Comparison of ENCODE assay signal across 8 cellular contexts in the genomic region with DNA sequence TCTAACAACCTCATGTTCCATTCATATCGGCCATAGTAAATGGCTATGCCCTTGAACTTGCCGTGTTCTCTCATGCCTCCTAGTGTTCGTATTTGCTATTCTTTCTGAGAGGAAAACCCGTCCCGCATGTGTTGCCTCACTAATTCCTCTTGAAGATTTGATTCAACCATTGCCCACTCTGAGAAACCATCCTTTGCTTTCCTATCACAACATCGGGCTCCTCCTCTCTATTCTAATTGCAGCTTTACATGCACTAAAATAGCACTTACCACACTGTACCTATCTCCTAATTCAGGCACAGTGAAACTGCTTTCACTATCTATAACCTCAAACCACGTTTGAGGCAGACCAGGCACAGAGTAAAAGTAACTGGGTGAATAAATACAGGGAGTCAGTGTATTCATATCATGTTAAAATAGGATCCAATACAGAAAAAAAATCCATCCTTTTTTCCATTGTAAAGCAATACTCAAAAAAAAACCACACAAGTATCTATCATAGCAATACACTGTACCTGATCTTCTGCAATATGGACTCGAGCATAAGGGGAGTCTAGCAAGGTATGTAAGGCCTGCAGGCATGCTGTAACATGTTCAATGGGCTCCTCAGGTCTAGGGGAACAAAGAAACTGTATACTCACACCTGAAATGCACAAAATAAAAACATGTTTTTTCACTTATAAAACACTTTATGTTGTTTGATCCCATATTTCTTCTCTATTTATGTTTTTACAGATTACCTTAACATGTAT. TPM values are rescaled to one million over a fixed set of nuclear protein-coding genes. Genes with fewer than 3 reads are reported as not detected.
A peak's percentile ranks its signal among the peaks of the same experiment; 100 is the strongest.
DNase-seq lines count a peak whose midpoint lies in the region; ATAC-seq, FAIRE-seq and TF ChIP-seq lines count a peak whose summit lies in the region.

No MANE protein-coding gene starts in this region.

- WGBS in small intestine, 3 donors = 18 to 67% (median 19%) methylated on average over 8 of the region's 8 CpGs

- no peak overlapping the region for H2AFZ ChIP-seq in DND-41 (ENCODE audit: low read depth, low read length)

- H3K4me1 ChIP-seq in DND-41 (ENCODE audit: insufficient read depth, low read length) (no peaks in the 10 kb centered on the region), foreskin keratinocyte (no peaks in the 10 kb centered on the region), small intestine (ENCODE audit: control insufficient read depth in 2 of 2, insufficient read depth in 1 of 2, low read depth in 1 of 2, low read length in 1 of 2) (no peaks in the 10 kb centered on the region)

- ATAC-seq in DND-41 (ENCODE audit: insufficient read depth, low read depth) = peak; percentile 78
- ATAC-seq in GM19397 (IDR thresholded peaks at IDR 0.05; ENCODE audit: unreplicated experiment) = peak; percentile 97
- peak; percentile 100 for ATAC-seq in HG03342 (IDR thresholded peaks at IDR 0.05; ENCODE audit: unreplicated experiment)
- peak; percentile 48 for ATAC-seq in foreskin keratinocyte

- H3K4me2 ChIP-seq in DND-41 (ENCODE audit: insufficient read depth, low read length) = no peak overlapping the region

- FAIRE-seq in TTC549 (lab: Jason Lieb, UNC) (peak; percentile 94), small intestine (lab: Jason Lieb, UNC) (no peak)

- H3K27ac ChIP-seq in DND-41 (ENCODE audit: low read length) = no peak overlapping the region
- no peak overlapping the region for H3K27ac ChIP-seq in foreskin keratinocyte
- no peak overlapping the region for H3K27ac ChIP-seq in small intestine (ENCODE audit: low read depth in 1 of 2, low read length in 1 of 2)

- DNase-seq in DND-41 (no peak), foreskin keratinocyte (peak; percentile 3 to 33), small intestine (peak; percentile 66), 8988T (no peak), NCI-H1436 (lab: John Stamatoyannopoulos, UW) (no peak)

- H3K4me3 ChIP-seq in DND-41 (ENCODE audit: low read depth in 1 of 2, low read length in 2 of 2) (no peak overlapping the region), small intestine (ENCODE audit: low read depth in 1 of 2, low read length in 2 of 2) (no peak overlapping the region)

- H3K36me3 ChIP-seq in DND-41 (ENCODE audit: insufficient read depth, low read length) (peaks cover 40% of the 10 kb centered on the region), small intestine (ENCODE audit: control insufficient read depth in 2 of 2, insufficient read depth in 2 of 2, low read length in 2 of 2) (peaks cover 3 to 8% of the 10 kb centered on the region in 2 donors)

- TF ChIP-seq CTCF in DND-41 (IDR thresholded peaks at IDR 0.05; ENCODE audit: borderline replicate concordance, extremely low read depth, low read length, poor library complexity, severe bottlenecking) (peak; percentile 44), foreskin keratinocyte (conservative IDR thresholded peaks at IDR 0.05) (peak; percentile 69)

- H3K9me3 ChIP-seq in DND-41 (ENCODE audit: insufficient read depth, low read length, severe bottlenecking) = no peaks in the 10 kb centered on the region
- no peaks in the 10 kb centered on the region for H3K9me3 ChIP-seq in small intestine (ENCODE audit: control insufficient read depth, low read depth)

- no peaks in the 10 kb centered on the region for H4K20me1 ChIP-seq in DND-41 (ENCODE audit: insufficient read depth, low read length)

- H3K9ac ChIP-seq in DND-41 (ENCODE audit: low read depth, low read length) = no peak overlapping the region

- H3K27me3 ChIP-seq in DND-41 (ENCODE audit: insufficient read depth, low read length, poor library complexity) (no peaks in the 10 kb centered on the region), foreskin keratinocyte (no peaks in the 10 kb centered on the region), small intestine (ENCODE audit: control insufficient read depth in 2 of 2, insufficient read depth in 2 of 2, low read length in 2 of 2) (no peaks in the 10 kb centered on the region)

- H3K79me2 ChIP-seq in DND-41 (ENCODE audit: insufficient read depth, low read length) = no peaks in the 10 kb centered on the region

RNA-seq across cellular contexts. Expression of a gene that starts 39.0 kb away (rescaled TPM):
- 22.7 and 24.3 TPM in 2 replicates for total RNA-seq in foreskin keratinocyte
- 3.1 and 3.9 TPM in 2 replicates for polyA plus RNA-seq in foreskin keratinocyte
- 1 to 10 TPM; 4.9 to 6.7 (median 6.7) TPM for polyA plus RNA-seq in small intestine

Comparison
In these comparisons a context has a peak if more than half of its experiments do, and no peak if none do; other contexts are left out.
1. ATAC-seq: peak in every context shown above with its lines; median percentile 100 in HG03342; 97 in GM19397; 78 in DND-41; 48 in foreskin keratinocyte.
2. DNase-seq: peak in foreskin keratinocyte (2 of 2) and small intestine (single experiment); none in DND-41 (single experiment), 8988T (single experiment) and NCI-H1436 (single experiment).